In genomic region chr1:53326088-53326597, GRCh38 we compare ENCODE assay signal across 8 cellular contexts. TPM values are rescaled to one million over a fixed set of nuclear protein-coding genes. Genes with fewer than 3 reads are reported as not detected.
A peak's percentile ranks its signal among the peaks of the same experiment; 100 is the strongest.
DNase-seq lines count a peak whose midpoint lies in the region; ATAC-seq and TF ChIP-seq lines count a peak whose summit lies in the region.

No MANE protein-coding gene starts in this region.

- peaks cover 14% of the 10 kb centered on the region for H3K4me1 Mint-ChIP-seq in chondrocyte (ENCODE audit: low read depth)

- H3K27me3 ChIP-seq in layer of hippocampus (ENCODE audit: control insufficient read depth, insufficient read depth, low read length) = no peaks in the 10 kb centered on the region

- peak overlapping the region; percentile 90 for H3K27ac Mint-ChIP-seq in chondrocyte (ENCODE audit: unreplicated experiment)

- DNase-seq in Ammon's horn (ENCODE audit: low spot score) = peak; percentile 74
- DNase-seq in NCI-H446 (lab: John Stamatoyannopoulos, UW) = peak; percentile 92 to 98
- peak; percentile 94 for DNase-seq in chondrocyte (ENCODE audit: low spot score)
- peak; percentile 72 to 94 for DNase-seq in stimulated activated CD4-positive, alpha-beta T cell treated with anti-CD3 and anti-CD28 coated beads, Interleukin-1b, Interleukin-23, amount 100 ng/mL, for 1 hour (ENCODE audit: low read depth in 2 of 2)

- H3K27me3 Mint-ChIP-seq in chondrocyte (ENCODE audit: low read depth) = no peaks in the 10 kb centered on the region

- H3K36me3 Mint-ChIP-seq in chondrocyte (ENCODE audit: low read depth) = peaks cover 7% of the 10 kb centered on the region

- no peak for TF ChIP-seq CTCF in chondrocyte (IDR thresholded peaks at IDR 0.05)

- peak; percentile 90 for ATAC-seq in GM19043 (IDR thresholded peaks at IDR 0.05; ENCODE audit: low read depth, unreplicated experiment)
- peak; percentile 92 for ATAC-seq in HG03342 (IDR thresholded peaks at IDR 0.05; ENCODE audit: unreplicated experiment)
- peak; percentile 87 to 91 for ATAC-seq in activated CD4-positive, CD25-positive, alpha-beta regulatory T cell treated with anti-CD3 and anti-CD28 coated beads, Interleukin-2, amount 50 U/mL, for 24 hours

- H3K4me3 Mint-ChIP-seq in chondrocyte (ENCODE audit: unreplicated experiment) = peak overlapping the region; percentile 86

- no peaks in the 10 kb centered on the region for H3K9me3 Mint-ChIP-seq in chondrocyte (ENCODE audit: low read depth)

- peak overlapping the region; percentile 16 for H3K27ac ChIP-seq in layer of hippocampus (ENCODE audit: low read depth, low read length)

RNA-seq across cellular contexts. Expression of gene LRP8, which starts 1.7 kb away (rescaled TPM):
- 7.1 to 14.5 TPM (median 8.3 TPM) in 3 replicates for total RNA-seq in chondrocyte

Comparison
In these comparisons a context has a peak if more than half of its experiments do, and no peak if none do; other contexts are left out.
1. Peak in every context shown above with its lines: DNase-seq, ATAC-seq and H3K27ac ChIP-seq.